Comparison of ENCODE assay signal across 14 cellular contexts in genomic region chr1:243550276-243550675, GRCh38.
A peak's percentile ranks its signal among the peaks of the same experiment; 100 is the strongest.
DNase-seq lines count a peak whose midpoint lies in the region; ATAC-seq and TF ChIP-seq lines count a peak whose summit lies in the region.
"Had no signal": no experiment of that assay in that cellular context is flagged by ENCODE, and none has a peak within 500 bp of the region (broad histone marks: within the 10 kb centered on the region; RNA-seq: fewer than 3 reads in every experiment).

No MANE protein-coding gene starts in this region.

- peaks cover 10% of the 10 kb centered on the region; the same call in 1 of the 2 replicates for H3F3A ChIP-seq in GM23248 (ENCODE audit: insufficient read depth)

- H3K4me2 ChIP-seq in GM23248 (ENCODE audit: unreplicated experiment) (no peak overlapping the region), osteoblast (ENCODE audit: insufficient read depth, low read length) (no peak overlapping the region)

- H3K9me2 ChIP-seq in GM23248 (ENCODE audit: insufficient read depth): no peaks in the 10 kb centered on the region

- H3K9ac ChIP-seq in GM23248: no peak overlapping the region

- H3K27ac ChIP-seq in GM23248 (no peak overlapping the region), osteoblast (ENCODE audit: low read depth, low read length) (peak overlapping the region; percentile 49)

- in situ Hi-C loops in GM23248 (cut with MboI): no loop called here

- H3K4me1 ChIP-seq in GM23248 (ENCODE audit: insufficient read depth) (peaks cover 22% of the 10 kb centered on the region), osteoblast (ENCODE audit: insufficient read depth, low read length) (peaks cover 24% of the 10 kb centered on the region)

- H4K20me1 ChIP-seq in GM23248 (ENCODE audit: insufficient read depth) (no peaks in the 10 kb centered on the region), osteoblast (ENCODE audit: insufficient read depth, low read length) (no peaks in the 10 kb centered on the region)

- H3K79me2 ChIP-seq in GM23248 (ENCODE audit: insufficient read depth): no peaks in the 10 kb centered on the region
- H3K79me2 ChIP-seq in osteoblast (ENCODE audit: insufficient read depth, low read length): no peaks in the 10 kb centered on the region

- 69% methylated on average over 6 of the region's 6 CpGs for WGBS in GM23248 (ENCODE audit: low coverage in 1 of 2, low lambda C conversion rate in 2 of 2, missing lambda C conversion rate in 2 of 2), 2 experiments

- ATAC-seq in HG03439 (IDR thresholded peaks at IDR 0.05; ENCODE audit: unreplicated experiment): no peak

- H3K9me3 ChIP-seq in GM23248 (ENCODE audit: low read depth) (no peaks in the 10 kb centered on the region), osteoblast (ENCODE audit: low read depth, low read length) (no peaks in the 10 kb centered on the region)
- H3K9me3 ChIP-seq: SJSA1 had no signal

- H3K4me3 ChIP-seq in GM23248: no peak overlapping the region
- no peak overlapping the region for H3K4me3 ChIP-seq in foreskin fibroblast (ENCODE audit: low read depth in 1 of 2, low read length in 2 of 2)
- no peak overlapping the region for H3K4me3 ChIP-seq in osteoblast (ENCODE audit: insufficient read depth, low read length)
- H3K4me3 ChIP-seq: SJSA1 had no signal

- H2AFZ ChIP-seq in GM23248: no peak overlapping the region
- H2AFZ ChIP-seq in osteoblast (ENCODE audit: low read length): no peak overlapping the region

- H3K27me3 ChIP-seq in GM23248 (replicated peaks; ENCODE audit: insufficient read depth): no peaks in the 10 kb centered on the region
- no peaks in the 10 kb centered on the region for H3K27me3 ChIP-seq in osteoblast (ENCODE audit: insufficient read depth, low read length)
- H3K27me3 ChIP-seq: SJSA1 had no signal

- TF ChIP-seq CTCF in foreskin fibroblast (IDR thresholded peaks at IDR 0.05; ENCODE audit: low read depth, low read length) (no peak), osteoblast (IDR thresholded peaks at IDR 0.05; ENCODE audit: extremely low read depth, low read depth, low read length) (no peak)

- DNase-seq in GM23248 (peak; percentile 28), astrocyte of the hippocampus (ENCODE audit: low read depth, low spot score) (peak; percentile 57), foreskin fibroblast (peak; percentile 63 to 70), osteoblast (ENCODE audit: insufficient read length, low spot score, missing footprints) (no peak), amygdala (lab: John Stamatoyannopoulos, UW) (no peak), DMS153 treated with DMSO at 0.1 percent for 48 hours (lab: John Stamatoyannopoulos, UW; ENCODE audit: unreplicated experiment) (no peak), NCI-H2171 treated with DMSO at 0.1 percent for 48 hours (lab: John Stamatoyannopoulos, UW) (no peak)
- DNase-seq: ACHN; CD4-positive, alpha-beta T cell; DMS79 treated with DMSO at 0.1 percent for 48 hours; H7; NCI-H2107 had no signal

- H3K36me3 ChIP-seq in GM23248 (ENCODE audit: low read depth): peaks cover 9% of the 10 kb centered on the region; the same call in 1 of the 2 replicates
- H3K36me3 ChIP-seq in osteoblast (ENCODE audit: insufficient read depth, low read length): no peaks in the 10 kb centered on the region

Comparison
In these comparisons a context has a peak if more than half of its experiments do, and no peak if none do; other contexts are left out.
1. DNase-seq: peak in GM23248 (single experiment), astrocyte of the hippocampus (single experiment) and foreskin fibroblast (2 of 2); none in osteoblast (single experiment), amygdala (0 of 56), DMS153 treated with DMSO at 0.1 percent for 48 hours (single experiment) and NCI-H2171 treated with DMSO at 0.1 percent for 48 hours (single experiment).